Comparison of ENCODE assay signal across 11 cellular contexts in the genomic region with DNA sequence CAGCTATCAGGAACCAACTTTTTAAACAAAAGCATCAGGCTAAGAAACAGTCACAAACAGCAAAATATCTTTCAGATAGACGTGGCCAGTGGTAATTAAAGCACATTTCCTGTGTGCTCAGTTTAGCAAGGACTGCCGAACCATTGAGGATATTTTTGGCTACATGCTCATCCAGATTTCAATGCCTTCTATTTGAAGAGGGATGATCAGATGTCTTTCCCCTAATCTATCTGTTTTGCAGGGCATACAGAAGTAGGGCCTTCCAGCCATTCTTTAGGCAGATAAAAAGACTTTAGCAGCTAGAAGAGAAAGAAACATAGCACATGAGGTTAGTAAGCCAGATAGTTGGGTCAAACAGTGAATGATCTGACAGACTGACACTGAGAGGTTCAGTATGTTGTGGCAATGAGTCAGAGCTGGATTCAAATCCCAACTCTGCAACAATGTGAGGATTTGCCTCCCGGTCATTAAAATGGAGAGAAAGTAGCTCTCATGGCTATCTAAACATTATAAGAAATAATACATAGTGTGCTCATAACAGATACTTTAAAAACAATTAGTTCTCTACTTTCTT.
DNase-seq lines count a peak whose midpoint lies in the region; ATAC-seq and TF ChIP-seq lines count a peak whose summit lies in the region.
"Had no signal": no experiment of that assay in that cellular context is flagged by ENCODE, and none has a peak within 500 bp of the region (broad histone marks: within the 10 kb centered on the region; RNA-seq: fewer than 3 reads in every experiment).

No MANE protein-coding gene starts in this region.

- H3K36me3 Mint-ChIP-seq in mesothelial cell of epicardium = no peaks in the 10 kb centered on the region
- H3K36me3 Mint-ChIP-seq: brain; CD8-positive, alpha-beta T cell had no signal

- POLR2A ChIA-PET in BJ (lab: Charles Lee) = interaction anchor here (0.6 kb wide), 1 partner anchor 99 kb away, joined by 3 read pairs; no protein-coding TSS in a partner anchor

- peaks cover 6% of the 10 kb centered on the region for H3K9me3 Mint-ChIP-seq in mesothelial cell of epicardium
- H3K9me3 Mint-ChIP-seq: CD8-positive, alpha-beta T cell had no signal

- H3K4me3 ChIP-seq in BJ (ENCODE audit: low read depth, low read length) = no peak overlapping the region
- no peak overlapping the region for H3K4me3 ChIP-seq in cardiac fibroblast (replicated peaks in 1 of 2; ENCODE audit: low read depth in 2 of 2, low read length in 2 of 2)
- H3K4me3 ChIP-seq in esophagus squamous epithelium = no peak overlapping the region
- H3K4me3 ChIP-seq in ovary = no peak overlapping the region
- H3K4me3 ChIP-seq: gastrocnemius medialis had no signal

- no peak for TF ChIP-seq POLR2A in esophagus squamous epithelium (IDR thresholded peaks at IDR 0.05)
- TF ChIP-seq POLR2A in ovary (IDR thresholded peaks at IDR 0.05) = no peak

- no peaks in the 10 kb centered on the region for H3K36me3 ChIP-seq in BJ (ENCODE audit: control insufficient read depth, insufficient read depth, low read length)
- no peaks in the 10 kb centered on the region for H3K36me3 ChIP-seq in esophagus squamous epithelium
- H3K36me3 ChIP-seq in ovary = no peaks in the 10 kb centered on the region
- H3K36me3 ChIP-seq: gastrocnemius medialis had no signal

- H3K27me3 ChIP-seq in BJ (ENCODE audit: control insufficient read depth, insufficient read depth, low read length) (no peaks in the 10 kb centered on the region), esophagus squamous epithelium (no peaks in the 10 kb centered on the region), ovary (no peaks in the 10 kb centered on the region)
- H3K27me3 ChIP-seq: gastrocnemius medialis had no signal

- CTCF ChIA-PET in BJ (lab: Yijun Ruan, JAX) = interaction anchor here (0.7 to 1.5 kb wide), 4 partner anchors 20 to 275 kb away, joined by 3 to 7 read pairs (median 4); no protein-coding TSS in a partner anchor

- peaks cover 6% of the 10 kb centered on the region for H3K4me1 Mint-ChIP-seq in mesothelial cell of epicardium

- TF ChIP-seq CTCF in BJ (IDR thresholded peaks at IDR 0.05; ENCODE audit: insufficient read depth, low read depth, low read length) = no peak
- TF ChIP-seq CTCF in cardiac fibroblast (IDR thresholded peaks at IDR 0.05; ENCODE audit: low read depth, low read length) = no peak
- no peak for TF ChIP-seq CTCF in mesothelial cell of epicardium (IDR thresholded peaks at IDR 0.05; ENCODE audit: unreplicated experiment)
- no peak for TF ChIP-seq CTCF in esophagus squamous epithelium (IDR thresholded peaks at IDR 0.05)
- no peak for TF ChIP-seq CTCF in ovary (IDR thresholded peaks at IDR 0.05)

- H3K27me3 Mint-ChIP-seq in mesothelial cell of epicardium (ENCODE audit: low read depth) = peaks cover 56% of the 10 kb centered on the region

- intact Hi-C loops in esophagus squamous epithelium (cut with DNase I) = no loop called here
- intact Hi-C loops in ovary (cut with DNase I) = loop anchor here in 1 of 4 donors (2.0 kb wide), 1 partner anchor 48 kb away; no protein-coding TSS in a partner anchor

- H3K27ac Mint-ChIP-seq in mesothelial cell of epicardium = peak overlapping the region; percentile 53
- H3K27ac Mint-ChIP-seq: CD8-positive, alpha-beta T cell had no signal

- ATAC-seq in HG03432 (IDR thresholded peaks at IDR 0.05; ENCODE audit: unreplicated experiment) = peak; percentile 38
- no peak for ATAC-seq in GM18861 (IDR thresholded peaks at IDR 0.05; ENCODE audit: unreplicated experiment)
- ATAC-seq: CD8-positive, alpha-beta T cell; gastrocnemius medialis had no signal

- H3K4me1 ChIP-seq in esophagus squamous epithelium (peaks cover 0 to 8% (median 0%) of the 10 kb centered on the region in 3 donors), ovary (ENCODE audit: insufficient read depth) (no peaks in the 10 kb centered on the region)
- H3K4me1 ChIP-seq: gastrocnemius medialis had no signal

- DNase-seq in BJ (ENCODE audit: low read depth) = peak; percentile 2
- DNase-seq in cardiac fibroblast (ENCODE audit: low read depth in 2 of 2) = peak; percentile 38 to 62
- no peak for DNase-seq in mesothelial cell of epicardium (ENCODE audit: low spot score in 2 of 2, unreplicated experiment in 2 of 2)
- no peak for DNase-seq in esophagus squamous epithelium (lab: John Stamatoyannopoulos, UW)
- DNase-seq in NCI-H2107 (lab: John Stamatoyannopoulos, UW) = no peak
- DNase-seq in ovary = no peak
- DNase-seq: CD8-positive, alpha-beta T cell; gastrocnemius medialis had no signal

- H3K4me3 Mint-ChIP-seq in mesothelial cell of epicardium = no peak overlapping the region
- H3K4me3 Mint-ChIP-seq: brain; CD8-positive, alpha-beta T cell had no signal

- H3K27ac ChIP-seq in esophagus squamous epithelium = no peak overlapping the region
- no peak overlapping the region for H3K27ac ChIP-seq in ovary
- H3K27ac ChIP-seq: gastrocnemius medialis had no signal

- WGBS in esophagus squamous epithelium, 2 donors = 28 to 29% methylated on average over 3 of the region's 3 CpGs
- WGBS in ovary, 3 donors = 23 to 26% (median 24%) methylated on average over 3 of the region's 3 CpGs

- no peak for TF ChIP-seq EP300 in ovary (IDR thresholded peaks at IDR 0.05)

- H3K9me3 ChIP-seq in esophagus squamous epithelium (no peaks in the 10 kb centered on the region), ovary (no peaks in the 10 kb centered on the region)
- H3K9me3 ChIP-seq: gastrocnemius medialis had no signal

Comparison
In these comparisons a context has a peak if more than half of its experiments do, and no peak if none do; other contexts are left out.
1. DNase-seq: peak in BJ (single experiment) and cardiac fibroblast (2 of 2); none in mesothelial cell of epicardium (0 of 2), esophagus squamous epithelium (single experiment), NCI-H2107 (single experiment) and ovary (0 of 5).